ENCODE assay signal across 8 cellular contexts in the genomic region with DNA sequence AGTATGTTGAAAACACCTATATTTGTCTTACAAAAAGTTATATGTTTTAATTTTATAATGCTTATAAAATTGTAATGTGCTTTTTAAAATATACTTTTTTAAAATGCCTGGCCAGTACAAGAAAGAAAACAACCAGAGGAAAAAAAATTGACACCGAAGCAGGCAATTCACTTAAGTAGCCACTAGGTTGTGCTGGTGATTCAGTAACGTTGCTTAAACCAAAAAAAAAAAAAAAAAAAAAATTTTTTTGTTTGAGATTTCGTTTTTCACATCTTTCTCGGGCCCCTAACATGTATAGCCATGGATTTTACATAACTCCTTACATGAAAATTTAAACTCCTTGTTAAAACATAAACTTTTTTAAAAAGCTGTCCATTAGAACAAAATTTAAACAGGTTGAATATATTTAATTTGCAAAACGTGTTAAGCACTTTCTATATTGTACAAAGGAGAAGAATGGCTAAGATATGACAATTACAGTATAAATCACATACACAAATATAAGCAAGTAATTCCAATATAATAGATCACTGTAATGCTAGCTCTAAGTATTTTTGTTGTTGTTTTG. TPM values are rescaled to one million over a fixed set of nuclear protein-coding genes. Genes with fewer than 3 reads are reported as not detected.
DNase-seq lines count a peak whose midpoint lies in the region; ATAC-seq, FAIRE-seq and TF ChIP-seq lines count a peak whose summit lies in the region.

No MANE protein-coding gene starts in this region.

- DNase-seq in AG04449 (ENCODE audit: low read depth, low spot score) (peak; percentile 19), GM18507 (ENCODE audit: extremely low spot score, insufficient read length, low read depth) (peak; percentile 8), NCI-H526 (lab: John Stamatoyannopoulos, UW) (peak; percentile 35 to 71), cerebellar cortex (ENCODE audit: low spot score) (peak; percentile 12), myocyte (ENCODE audit: low read depth) (peak; percentile 38), occipital lobe (lab: John Stamatoyannopoulos, UW) (no peak)

- CTCF ChIA-PET in AG04449 (lab: Yijun Ruan, JAX) = interaction anchor here (0.6 to 7.3 kb wide), 23 partner anchors 10 to 766 kb away, joined by 3 to 142 read pairs (median 4); no protein-coding TSS in a partner anchor

- peak; percentile 41 for FAIRE-seq in GM18507 (lab: Jason Lieb, UNC)

- ATAC-seq in HG03460 (IDR thresholded peaks at IDR 0.05; ENCODE audit: unreplicated experiment) (no peak), HG02763 (IDR thresholded peaks at IDR 0.05; ENCODE audit: unreplicated experiment) (no peak)

- no peak overlapping the region for H3K4me3 ChIP-seq in AG04449 (ENCODE audit: low read depth, low read length)

- POLR2A ChIA-PET in AG04449 (lab: Yijun Ruan, JAX) = no interaction called here

- peak; percentile 51 for TF ChIP-seq CTCF in AG04449 (IDR thresholded peaks at IDR 0.05; ENCODE audit: insufficient read depth, low read length, missing control alignments)

RNA-seq across cellular contexts. Expression of a gene that starts 9.2 kb away (rescaled TPM):
- total RNA-seq in myocyte (not detected in 2 replicates), occipital lobe (not detected)
- not detected for polyA plus RNA-seq in myocyte (2012)

RNA-seq across cellular contexts. Expression of a gene that starts 16.6 kb away (rescaled TPM):
- total RNA-seq in myocyte (not detected in 2 replicates), occipital lobe (not detected)
- polyA plus RNA-seq in myocyte (2012) = not detected

RNA-seq across cellular contexts. Expression of a gene that starts 30.1 kb away (rescaled TPM):
- total RNA-seq in myocyte (not detected in 2 replicates), occipital lobe (not detected)
- not detected for polyA plus RNA-seq in myocyte (2012)

RNA-seq across cellular contexts. Expression of a gene that starts 31.1 kb away (rescaled TPM):
- total RNA-seq in myocyte (not detected in 2 replicates), occipital lobe (not detected)
- polyA plus RNA-seq in myocyte (2012) = not detected
